ENCODE assay signal across 1 cellular context in genomic region chr22:40345801-40346177, GRCh38.
TF ChIP-seq lines count a peak whose summit lies in the region.

No MANE protein-coding gene starts in this region.

TF ChIP-seq in HEK293, 187 proteins besides CTCF, POLR2A, EP300 and RAD21 (continued from another document):
- TF ChIP-seq, protein P1, sequence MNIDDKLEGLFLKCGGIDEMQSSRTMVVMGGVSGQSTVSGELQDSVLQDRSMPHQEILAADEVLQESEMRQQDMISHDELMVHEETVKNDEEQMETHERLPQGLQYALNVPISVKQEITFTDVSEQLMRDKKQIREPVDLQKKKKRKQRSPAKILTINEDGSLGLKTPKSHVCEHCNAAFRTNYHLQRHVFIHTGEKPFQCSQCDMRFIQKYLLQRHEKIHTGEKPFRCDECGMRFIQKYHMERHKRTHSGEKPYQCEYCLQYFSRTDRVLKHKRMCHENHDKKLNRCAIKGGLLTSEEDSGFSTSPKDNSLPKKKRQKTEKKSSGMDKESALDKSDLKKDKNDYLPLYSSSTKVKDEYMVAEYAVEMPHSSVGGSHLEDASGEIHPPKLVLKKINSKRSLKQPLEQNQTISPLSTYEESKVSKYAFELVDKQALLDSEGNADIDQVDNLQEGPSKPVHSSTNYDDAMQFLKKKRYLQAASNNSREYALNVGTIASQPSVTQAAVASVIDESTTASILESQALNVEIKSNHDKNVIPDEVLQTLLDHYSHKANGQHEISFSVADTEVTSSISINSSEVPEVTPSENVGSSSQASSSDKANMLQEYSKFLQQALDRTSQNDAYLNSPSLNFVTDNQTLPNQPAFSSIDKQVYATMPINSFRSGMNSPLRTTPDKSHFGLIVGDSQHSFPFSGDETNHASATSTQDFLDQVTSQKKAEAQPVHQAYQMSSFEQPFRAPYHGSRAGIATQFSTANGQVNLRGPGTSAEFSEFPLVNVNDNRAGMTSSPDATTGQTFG (tag by site-specific recombination; IDR thresholded peaks at IDR 0.05; ENCODE audit: borderline replicate concordance), result no peak
- peak; percentile 65; the same call in 1 of the 2 replicates for TF ChIP-seq REPIN1 (tag by site-specific recombination; IDR thresholded peaks at IDR 0.05; ENCODE audit: low read depth)
- TF ChIP-seq PRDM6 (tag by site-specific recombination; IDR thresholded peaks at IDR 0.05), result no peak
- no peak for TF ChIP-seq OVOL3 (tag by site-specific recombination; IDR thresholded peaks at IDR 0.05)
- TF ChIP-seq ZNF610 (tag by site-specific recombination; IDR thresholded peaks at IDR 0.05; ENCODE audit: borderline replicate concordance), result no peak
- TF ChIP-seq, protein P2, sequence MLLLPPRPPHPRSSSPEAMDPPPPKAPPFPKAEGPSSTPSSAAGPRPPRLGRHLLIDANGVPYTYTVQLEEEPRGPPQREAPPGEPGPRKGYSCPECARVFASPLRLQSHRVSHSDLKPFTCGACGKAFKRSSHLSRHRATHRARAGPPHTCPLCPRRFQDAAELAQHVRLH (tag by site-specific recombination; IDR thresholded peaks at IDR 0.05), result no peak
- TF ChIP-seq ZBTB8A (tag by site-specific recombination; IDR thresholded peaks at IDR 0.05), result no peak
- no peak for TF ChIP-seq SP2 (tag by site-specific recombination; IDR thresholded peaks at IDR 0.05)
- TF ChIP-seq ZNF311 (tag by site-specific recombination; IDR thresholded peaks at IDR 0.05; ENCODE audit: borderline replicate concordance), result no peak
- no peak for TF ChIP-seq KLF7 (tag by site-specific recombination; IDR thresholded peaks at IDR 0.05; ENCODE audit: borderline replicate concordance)
- TF ChIP-seq ZNF747 (tag by site-specific recombination; IDR thresholded peaks at IDR 0.05), result no peak
- no peak for TF ChIP-seq ZNF202 (tag by site-specific recombination; IDR thresholded peaks at IDR 0.05; ENCODE audit: borderline replicate concordance)
- no peak for TF ChIP-seq ZNF626 (tag by site-specific recombination; IDR thresholded peaks at IDR 0.05)
- no peak for TF ChIP-seq SP7 (tag by site-specific recombination; IDR thresholded peaks at IDR 0.05)
- no peak for TF ChIP-seq ZNF19 (tag by site-specific recombination; IDR thresholded peaks at IDR 0.05; ENCODE audit: low read depth)
- no peak for TF ChIP-seq ZNF658 (tag by site-specific recombination; IDR thresholded peaks at IDR 0.05)
- no peak for TF ChIP-seq ZNF112 (tag by site-specific recombination; IDR thresholded peaks at IDR 0.05)
- TF ChIP-seq GLIS2 (tag by site-specific recombination; IDR thresholded peaks at IDR 0.05), result peak; percentile 28; the same call in 1 of the 2 replicates
- TF ChIP-seq ZSCAN4 (tag by site-specific recombination; IDR thresholded peaks at IDR 0.05), result no peak
- TF ChIP-seq ZNF362 (tag by site-specific recombination; IDR thresholded peaks at IDR 0.05), result 0 out of 2 replicates have a peak, but pooled peaks have one; percentile 38
- no peak for TF ChIP-seq ZNF146 (tag by site-specific recombination; IDR thresholded peaks at IDR 0.05)
- no peak for TF ChIP-seq YY1 (tag by site-specific recombination; IDR thresholded peaks at IDR 0.05)
- TF ChIP-seq RBAK (tag by site-specific recombination; IDR thresholded peaks at IDR 0.05), result no peak
- 0 out of 2 replicates have a peak, but pooled peaks have one; percentile 30 for TF ChIP-seq ZNF558 (tag by site-specific recombination; IDR thresholded peaks at IDR 0.05)
- TF ChIP-seq ZNF624 (tag by site-specific recombination; IDR thresholded peaks at IDR 0.05), result no peak
